Comparison of ENCODE assay signal across 17 cellular contexts in genomic region chr14:35875296-35875695, GRCh38.
"Had no signal": no experiment of that assay in that cellular context is flagged by ENCODE, and none has a peak within 500 bp of the region (broad histone marks: within the 10 kb centered on the region; RNA-seq: fewer than 3 reads in every experiment).

No MANE protein-coding gene starts in this region.

- H3K9me3 ChIP-seq: colonic mucosa, mucosa of descending colon, upper lobe of right lung had no signal

- H3K27ac ChIP-seq: colonic mucosa, epithelial cell of prostate, upper lobe of right lung, WERI-Rb-1 had no signal

- DNase-seq: activated CD4-positive, alpha-beta T cell treated with anti-CD3 and anti-CD28 coated beads for 1 hour; activated CD8-positive, alpha-beta memory T cell treated with anti-CD3 and anti-CD28 coated beads for 24 hours; activated CD8-positive, alpha-beta memory T cell treated with anti-CD3 and anti-CD28 coated beads, Interleukin-2, amount 50 U/mL, for 48 hours; activated effector memory CD4-positive, alpha-beta T cell treated with Interleukin-2 at 50 U/mL for 16 hours; activated naive CD4-positive, alpha-beta T cell treated with anti-CD3 and anti-CD28 coated beads, Interleukin-2, amount 50 U/mL, for 16 hours; activated T-cell treated with anti-CD3 and anti-CD28 coated beads, Interleukin-2, amount 50 U/mL, for 48 hours; amygdala; caudate nucleus; colonic mucosa; endodermal cell; mucosa of descending colon; naive B cell; retina; stimulated activated naive B cell treated with anti-CD40 and anti-IgM and Interleukin-4, amounts not matched to agents 10 μg/mL and 1 μg/mL and 100 μg/mL, for 72 hours; upper lobe of right lung; WERI-Rb-1 had no signal

- ATAC-seq: mucosa of descending colon; stimulated activated naive B cell treated with anti-CD40 and anti-IgM and Interleukin-4, amounts not matched to agents 10 μg/mL and 1 μg/mL and 100 μg/mL, for 72 hours; upper lobe of right lung had no signal

- H3K27me3 ChIP-seq: colonic mucosa, upper lobe of right lung had no signal

- H3K36me3 ChIP-seq: colonic mucosa, upper lobe of right lung had no signal

- H3K4me3 ChIP-seq: colonic mucosa, mucosa of descending colon, upper lobe of right lung had no signal
